Comparison of ENCODE assay signal across 8 cellular contexts in the genomic region with DNA sequence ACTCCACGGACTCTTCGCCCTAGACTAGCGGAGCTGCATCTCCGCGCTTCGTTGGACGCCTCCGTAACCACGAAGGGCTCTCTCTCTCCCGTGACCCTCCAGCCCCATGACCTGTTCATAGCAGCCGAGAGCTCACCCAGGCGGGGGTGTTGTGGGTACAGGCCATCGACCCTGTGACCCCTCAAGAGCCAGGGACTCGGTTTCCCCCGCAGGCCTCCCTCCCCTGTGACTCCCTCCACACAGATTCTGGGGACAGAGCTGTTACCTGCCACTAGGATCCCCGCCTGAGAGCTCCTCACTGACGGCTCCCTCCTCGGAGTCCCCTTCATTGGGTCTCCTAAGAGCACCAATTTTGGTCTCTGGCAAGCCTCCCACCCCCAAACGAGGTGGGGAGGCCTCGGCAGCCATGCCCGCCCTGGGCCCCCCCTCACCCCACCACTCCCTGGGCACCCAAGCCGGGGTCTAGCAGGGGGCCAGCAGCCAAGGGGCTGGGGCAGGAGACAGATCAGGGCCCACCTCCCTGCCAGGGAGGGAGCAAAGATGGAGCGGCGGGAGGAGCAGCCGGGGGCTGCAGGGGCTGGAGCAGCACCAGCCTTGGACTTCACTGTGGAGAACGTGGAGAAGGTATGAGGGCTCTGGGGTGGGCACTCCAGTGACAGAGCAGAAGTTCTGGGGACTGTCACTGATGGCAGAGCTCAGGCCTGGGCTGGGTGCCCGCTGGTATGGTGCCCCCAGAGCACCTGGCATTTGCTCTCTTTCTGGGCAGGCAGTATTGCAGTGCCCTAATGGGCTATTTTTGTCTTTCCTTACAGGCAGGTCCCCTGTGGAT. TPM values are rescaled to one million over a fixed set of nuclear protein-coding genes. Genes with fewer than 3 reads are reported as not detected.
DNase-seq lines count a peak whose midpoint lies in the region; ATAC-seq, FAIRE-seq and TF ChIP-seq lines count a peak whose summit lies in the region.

No MANE protein-coding gene starts in this region.

- POLR2A ChIA-PET in K562 (lab: Yijun Ruan, JAX): interaction anchor here (0.6 to 2.9 kb wide), 9 partner anchors 11 to 295 kb away, joined by 3 to 11 read pairs (median 3); partner anchors contain the start of gene DPH2

- no peak for TF ChIP-seq POLR2A in K562 (conservative IDR thresholded peaks at IDR 0.05)

- H3K9me1 ChIP-seq in K562 (ENCODE audit: control insufficient read depth, insufficient read depth, low read length): no peaks in the 10 kb centered on the region

- H3K4me2 ChIP-seq in K562 (ENCODE audit: insufficient read depth, low read length): peak overlapping the region; percentile 98

- ATAC-seq in K562 (peak; percentile 14), left lobe of liver (no peak)

- BruUV-seq in K562 (replicated peaks; lab: Mats Ljungman, UMichigan): TSS peak; percentile 69

- H2AFZ ChIP-seq in K562 (ENCODE audit: low read depth, low read length): peak overlapping the region; percentile 100

- no peaks in the 10 kb centered on the region for H3K27me3 ChIP-seq in HL-60 (ENCODE audit: insufficient read depth, poor library complexity, severe bottlenecking)
- H3K27me3 ChIP-seq in K562 (ENCODE audit: control insufficient read depth in 2 of 2, insufficient read depth in 2 of 2, low read length in 2 of 2): no peaks in the 10 kb centered on the region
- H3K27me3 ChIP-seq in tibial artery: no peaks in the 10 kb centered on the region

- H3K79me2 ChIP-seq in K562 (ENCODE audit: control insufficient read depth, insufficient read depth, low read length): peaks cover 45% of the 10 kb centered on the region

- under 1% methylated on average over 24 of the region's 27 CpGs for WGBS in K562 (ENCODE audit: insufficient coverage, low coverage, missing lambda C conversion rate)

- H3K4me1 ChIP-seq in K562 (replicated peaks in 1 of 2; ENCODE audit: control insufficient read depth in 2 of 2, insufficient read depth in 2 of 2, low read length in 2 of 2) (peaks cover 17 to 41% of the 10 kb centered on the region in 2 experiments), tibial artery (peaks cover 0 to 42% (median 29%) of the 10 kb centered on the region in 4 donors)

- TF ChIP-seq RAD21 in K562 (CRISPR knock-in tag; conservative IDR thresholded peaks at IDR 0.05 in 1 of 2, IDR thresholded peaks at IDR 0.05 in 1 of 2): no peak

- intact Hi-C loops in K562 (cut with micrococcal nuclease) (loop anchor here (5.0 kb wide), 1 partner anchor 90 kb away; no protein-coding TSS in a partner anchor), tibial artery (cut with DNase I; ENCODE audit: low total_unique reads) (loop anchor here (2.0 to 10.0 kb wide), 2 partner anchors 28 to 88 kb away; partner anchors contain the start of genes ATP6V0B and SLC6A9)

- no peak for TF ChIP-seq EP300 in K562 (IDR thresholded peaks at IDR 0.05; ENCODE audit: low read length)

- CTCF ChIA-PET in K562 (lab: Yijun Ruan, JAX; ENCODE audit: low intra/inter-chr PET ratio): interaction anchor here (1.0 to 1.7 kb wide), 3 partner anchors 13 to 417 kb away, joined by 3 to 7 read pairs (median 4); partner anchors contain the start of genes ARTN and PTPRF

- FAIRE-seq in K562 (lab: Jason Lieb, UNC): peak; percentile 11

- TF ChIP-seq CTCF in GM12864 (IDR thresholded peaks at IDR 0.05; ENCODE audit: low read depth, low read length, missing control alignments): no peak
- TF ChIP-seq CTCF in HL-60 (IDR thresholded peaks at IDR 0.05; ENCODE audit: insufficient read depth, low read length): no peak
- TF ChIP-seq CTCF in K562 (IDR thresholded peaks at IDR 0.05 in 2 of 3, conservative IDR thresholded peaks at IDR 0.05 in 1 of 3; ENCODE audit: insufficient read depth in 2 of 3, low read depth in 1 of 3, low read length in 3 of 3): no peak
- no peak for TF ChIP-seq CTCF in tibial artery (IDR thresholded peaks at IDR 0.05)

- peak overlapping the region; percentile 98 for H3K9ac ChIP-seq in K562 (ENCODE audit: insufficient read depth in 1 of 2, low read depth in 2 of 2, low read length in 2 of 2)

- DNase-seq in GM12864 (ENCODE audit: low read depth) (no peak), HL-60 (ENCODE audit: low read depth in 1 of 2, low spot score in 1 of 2) (no peak), K562 (ENCODE audit: extremely low read depth in 1 of 4, low spot score in 3 of 4) (no peak), left lobe of liver (ENCODE audit: low spot score) (peak; percentile 55), tibial artery (no peak), OCI-M2 (lab: John Stamatoyannopoulos, UW; ENCODE audit: unreplicated experiment) (no peak), NCI-H2081 treated with DMSO at 0.1 percent for 48 hours (lab: John Stamatoyannopoulos, UW) (no peak)
- DNase-seq in stimulated activated CD4-positive, alpha-beta T cell treated with anti-CD3 and anti-CD28 coated beads, Interleukin-4, amount 100 ng/mL, for 24 hours: no peak

- H3K4me3 ChIP-seq in GM12864 (ENCODE audit: low read depth, low read length) (peak overlapping the region; percentile 99), HL-60 (replicated peaks; ENCODE audit: insufficient read depth, low read length) (peak overlapping the region; percentile 72), K562 (peak overlapping the region; percentile 60), tibial artery (peak overlapping the region; percentile 73 to 74)

- no peaks in the 10 kb centered on the region for H4K20me1 ChIP-seq in K562 (replicated peaks; ENCODE audit: control insufficient read depth, insufficient read depth, low read length)

- H3K9me3 ChIP-seq in K562 (replicated peaks; ENCODE audit: control insufficient read depth, insufficient read depth, low read depth, low read length) (no peaks in the 10 kb centered on the region), tibial artery (no peaks in the 10 kb centered on the region)

- peaks cover 21% of the 10 kb centered on the region for H3K36me3 ChIP-seq in K562 (ENCODE audit: control insufficient read depth, insufficient read depth, low read length)
- peaks cover 0 to 18% (median 6%) of the 10 kb centered on the region in 3 donors for H3K36me3 ChIP-seq in tibial artery

- in situ Hi-C loops in K562 (cut with MboI): no loop called here

- H3K27ac ChIP-seq in HL-60 (replicated peaks): peak overlapping the region; percentile 100
- peak overlapping the region; percentile 99 for H3K27ac ChIP-seq in K562 (ENCODE audit: extremely low read depth, low read depth, low read length)
- peak overlapping the region; percentile 89 to 94 for H3K27ac ChIP-seq in tibial artery

RNA-seq across cellular contexts. Expression of gene IPO13, which starts 0.5 kb away (rescaled TPM):
- 24.0 and 67.1 TPM in 2 replicates for total RNA-seq in K562 (2011; cell fraction: chromatin; rRNA removed; ENCODE audit: low replicate concordance)
- 41.3 and 46.4 TPM in 2 replicates for total RNA-seq in K562 (2011; cell fraction: nucleolus; rRNA removed)
- 28.3 and 29.6 TPM in 2 replicates for total RNA-seq in K562 (2011; cell fraction: nucleoplasm; rRNA removed)
- total RNA-seq in K562 (2014; rRNA removed) (17.5 and 27.9 TPM in 2 replicates), K562 (2014; rRNA removed; fragmentation: Illumina TruSeq; extraction: Trizol) (7.8 and 10.0 TPM in 2 replicates), K562 (2015; rRNA removed; fragmentation: Illumina TruSeq; extraction: Trizol) (16.1 and 16.2 TPM in 2 replicates), K562 (2021) (28.4 and 30.8 TPM in 2 replicates), left lobe of liver (17.0 TPM)
- polyA plus RNA-seq in K562 (2011; rRNA removed) (13.9 and 19.1 TPM in 2 replicates), K562 (2014; fragmentation: Illumina TruSeq; extraction: Trizol) (24.7 and 27.1 TPM in 2 replicates), K562 (2014; fragmentation: Nextera tagmentation; extraction: Ambion mirVana) (1 to 10 TPM; 7.0 to 9.8 TPM), K562 (2014; rRNA removed) (18.6 and 22.0 TPM in 2 replicates)
- polyA plus RNA-seq in K562 (2011; cell fraction: cytosol; rRNA removed): 27.1 and 36.4 TPM in 2 replicates
- polyA plus RNA-seq in K562 (2011; cell fraction: nucleus; rRNA removed): 59.2 and 89.3 TPM in 2 replicates
- polyA plus RNA-seq in K562 (2012): 27.4 and 30.4 TPM in 2 replicates
- polyA minus RNA-seq in K562 (2011; rRNA and poly(A)+ RNA removed): 18.8 and 24.2 TPM in 2 replicates
- 16.5 and 21.7 TPM in 2 replicates for polyA minus RNA-seq in K562 (2011; cell fraction: cytosol; rRNA and poly(A)+ RNA removed)
- polyA minus RNA-seq in K562 (2011; cell fraction: nucleus; rRNA and poly(A)+ RNA removed): 18.4 and 22.3 TPM in 2 replicates

RNA-seq across cellular contexts. Expression of gene ARTN, which starts 13.7 kb away (rescaled TPM):
- total RNA-seq in K562 (2011; cell fraction: chromatin; rRNA removed; ENCODE audit: low replicate concordance): 0.74 TPM in 1 of 2 replicates, not detected in the other
- total RNA-seq in K562 (2011; cell fraction: nucleolus; rRNA removed): 0.92 and 1.0 TPM in 2 replicates
- total RNA-seq in K562 (2011; cell fraction: nucleoplasm; rRNA removed): 0.44 and 0.61 TPM in 2 replicates
- total RNA-seq in K562 (2014; rRNA removed): not detected in 2 replicates
- not detected in 2 replicates for total RNA-seq in K562 (2014; rRNA removed; fragmentation: Illumina TruSeq; extraction: Trizol)
- total RNA-seq in K562 (2015; rRNA removed; fragmentation: Illumina TruSeq; extraction: Trizol): not detected in 2 replicates
- total RNA-seq in K562 (2021): 0.38 TPM in 1 of 2 replicates, not detected in the other
- 0.06 and 0.07 TPM in 2 replicates for polyA plus RNA-seq in K562 (2011; rRNA removed)
- polyA plus RNA-seq in K562 (2011; cell fraction: cytosol; rRNA removed): not detected in 2 replicates
- polyA plus RNA-seq in K562 (2011; cell fraction: nucleus; rRNA removed): 0.46 and 0.50 TPM in 2 replicates
- polyA plus RNA-seq in K562 (2012): 0.22 and 0.55 TPM in 2 replicates
- not detected in 2 replicates for polyA plus RNA-seq in K562 (2014; fragmentation: Illumina TruSeq; extraction: Trizol)
- polyA plus RNA-seq in K562 (2014; fragmentation: Nextera tagmentation; extraction: Ambion mirVana): not detected
- polyA plus RNA-seq in K562 (2014; rRNA removed): not detected in 2 replicates
- not detected in 2 replicates for polyA minus RNA-seq in K562 (2011; rRNA and poly(A)+ RNA removed)
- not detected in 2 replicates for polyA minus RNA-seq in K562 (2011; cell fraction: cytosol; rRNA and poly(A)+ RNA removed)
- 0.11 and 0.27 TPM in 2 replicates for polyA minus RNA-seq in K562 (2011; cell fraction: nucleus; rRNA and poly(A)+ RNA removed)
- total RNA-seq in left lobe of liver: 0.58 TPM

RNA-seq across cellular contexts. Expression of gene DPH2, which starts 22.5 kb away (rescaled TPM):
- 110 and 268 TPM in 2 replicates for total RNA-seq in K562 (2011; cell fraction: chromatin; rRNA removed; ENCODE audit: low replicate concordance)
- 191 and 199 TPM in 2 replicates for total RNA-seq in K562 (2011; cell fraction: nucleolus; rRNA removed)
- total RNA-seq in K562 (2011; cell fraction: nucleoplasm; rRNA removed): 123 and 150 TPM in 2 replicates
- total RNA-seq in K562 (2014; rRNA removed) (87.5 and 122 TPM in 2 replicates), K562 (2014; rRNA removed; fragmentation: Illumina TruSeq; extraction: Trizol) (31.9 and 39.4 TPM in 2 replicates), K562 (2015; rRNA removed; fragmentation: Illumina TruSeq; extraction: Trizol) (66.8 and 68.1 TPM in 2 replicates), K562 (2021) (94.1 and 97.3 TPM in 2 replicates), left lobe of liver (9.5 TPM)
- polyA plus RNA-seq in K562 (2011; rRNA removed) (63.1 and 71.2 TPM in 2 replicates), K562 (2014; fragmentation: Illumina TruSeq; extraction: Trizol) (81.1 and 106 TPM in 2 replicates), K562 (2014; fragmentation: Nextera tagmentation; extraction: Ambion mirVana) (10 to 100 TPM; 17.9 to 27.0 TPM), K562 (2014; rRNA removed) (93.2 and 110 TPM in 2 replicates)
- polyA plus RNA-seq in K562 (2011; cell fraction: cytosol; rRNA removed): 117 and 149 TPM in 2 replicates
- 379 and 380 TPM in 2 replicates for polyA plus RNA-seq in K562 (2011; cell fraction: nucleus; rRNA removed)
- polyA plus RNA-seq in K562 (2012): 39.2 and 65.5 TPM in 2 replicates
- 50.3 and 52.5 TPM in 2 replicates for polyA minus RNA-seq in K562 (2011; rRNA and poly(A)+ RNA removed)
- polyA minus RNA-seq in K562 (2011; cell fraction: cytosol; rRNA and poly(A)+ RNA removed): 35.5 and 48.5 TPM in 2 replicates
- 96.7 and 113 TPM in 2 replicates for polyA minus RNA-seq in K562 (2011; cell fraction: nucleus; rRNA and poly(A)+ RNA removed)

RNA-seq across cellular contexts. Expression of gene ATP6V0B, which starts 27.5 kb away (rescaled TPM):
- 240 and 478 TPM in 2 replicates for total RNA-seq in K562 (2011; cell fraction: chromatin; rRNA removed; ENCODE audit: low replicate concordance)
- total RNA-seq in K562 (2011; cell fraction: nucleolus; rRNA removed): 771 and 1,062 TPM in 2 replicates
- 571 and 616 TPM in 2 replicates for total RNA-seq in K562 (2011; cell fraction: nucleoplasm; rRNA removed)
- total RNA-seq in K562 (2014; rRNA removed) (296 and 328 TPM in 2 replicates), K562 (2014; rRNA removed; fragmentation: Illumina TruSeq; extraction: Trizol) (143 and 167 TPM in 2 replicates), K562 (2015; rRNA removed; fragmentation: Illumina TruSeq; extraction: Trizol) (196 and 203 TPM in 2 replicates), K562 (2021) (279 and 286 TPM in 2 replicates), left lobe of liver (70.5 TPM)
- polyA plus RNA-seq in K562 (2011; rRNA removed) (220 and 288 TPM in 2 replicates), K562 (2014; fragmentation: Illumina TruSeq; extraction: Trizol) (186 and 195 TPM in 2 replicates), K562 (2014; fragmentation: Nextera tagmentation; extraction: Ambion mirVana) (100 to 1,000 TPM; 137 to 276 TPM), K562 (2014; rRNA removed) (282 and 348 TPM in 2 replicates)
- 552 and 632 TPM in 2 replicates for polyA plus RNA-seq in K562 (2011; cell fraction: cytosol; rRNA removed)
- 601 and 849 TPM in 2 replicates for polyA plus RNA-seq in K562 (2011; cell fraction: nucleus; rRNA removed)
- polyA plus RNA-seq in K562 (2012): 179 and 264 TPM in 2 replicates
- polyA minus RNA-seq in K562 (2011; rRNA and poly(A)+ RNA removed): 127 and 130 TPM in 2 replicates
- polyA minus RNA-seq in K562 (2011; cell fraction: cytosol; rRNA and poly(A)+ RNA removed): 83.6 and 86.7 TPM in 2 replicates
- polyA minus RNA-seq in K562 (2011; cell fraction: nucleus; rRNA and poly(A)+ RNA removed): 102 and 149 TPM in 2 replicates

RNA-seq across cellular contexts. Expression of gene B4GALT2, which starts 31.7 kb away (rescaled TPM):
- total RNA-seq in K562 (2011; cell fraction: chromatin; rRNA removed; ENCODE audit: low replicate concordance): 27.8 and 57.7 TPM in 2 replicates
- 51.2 and 57.7 TPM in 2 replicates for total RNA-seq in K562 (2011; cell fraction: nucleolus; rRNA removed)
- total RNA-seq in K562 (2011; cell fraction: nucleoplasm; rRNA removed): 45.8 and 54.2 TPM in 2 replicates
- total RNA-seq in K562 (2014; rRNA removed): 86.8 and 116 TPM in 2 replicates
- total RNA-seq in K562 (2014; rRNA removed; fragmentation: Illumina TruSeq; extraction: Trizol): 23.4 and 31.0 TPM in 2 replicates
- 43.8 and 45.9 TPM in 2 replicates for total RNA-seq in K562 (2015; rRNA removed; fragmentation: Illumina TruSeq; extraction: Trizol)
- total RNA-seq in K562 (2021): 76.2 and 78.0 TPM in 2 replicates
- 39.0 and 43.9 TPM in 2 replicates for polyA plus RNA-seq in K562 (2011; rRNA removed)
- 78.6 and 206 TPM in 2 replicates for polyA plus RNA-seq in K562 (2011; cell fraction: cytosol; rRNA removed)
- polyA plus RNA-seq in K562 (2011; cell fraction: nucleus; rRNA removed): 55.1 and 117 TPM in 2 replicates
- 44.8 and 50.7 TPM in 2 replicates for polyA plus RNA-seq in K562 (2012)
- 63.7 and 69.7 TPM in 2 replicates for polyA plus RNA-seq in K562 (2014; fragmentation: Illumina TruSeq; extraction: Trizol)
- polyA plus RNA-seq in K562 (2014; fragmentation: Nextera tagmentation; extraction: Ambion mirVana): 1 to 10 TPM; 1.3 to 2.8 TPM
- polyA plus RNA-seq in K562 (2014; rRNA removed): 71.9 and 85.4 TPM in 2 replicates
- 21.4 and 27.7 TPM in 2 replicates for polyA minus RNA-seq in K562 (2011; rRNA and poly(A)+ RNA removed)
- 40.9 and 42.3 TPM in 2 replicates for polyA minus RNA-seq in K562 (2011; cell fraction: cytosol; rRNA and poly(A)+ RNA removed)
- polyA minus RNA-seq in K562 (2011; cell fraction: nucleus; rRNA and poly(A)+ RNA removed): 26.7 and 28.3 TPM in 2 replicates
- total RNA-seq in left lobe of liver: 20.6 TPM
